ENCODE assay signal across 1 cellular context in genomic region chr12:94872007-94872653, GRCh38.
TF ChIP-seq lines count a peak whose summit lies in the region.

No MANE protein-coding gene starts in this region.

TF ChIP-seq in HCT116, 20 proteins besides CTCF, POLR2A, EP300 and RAD21 (continued from another document):
- no peak for TF ChIP-seq ZBTB33 (IDR thresholded peaks at IDR 0.05; ENCODE audit: extremely low read depth, insufficient replicate concordance, low read length)
TF ChIP-seq in HCT116: peak in this region for 0.
